ENCODE assay signal across 28 cellular contexts in the genomic region with DNA sequence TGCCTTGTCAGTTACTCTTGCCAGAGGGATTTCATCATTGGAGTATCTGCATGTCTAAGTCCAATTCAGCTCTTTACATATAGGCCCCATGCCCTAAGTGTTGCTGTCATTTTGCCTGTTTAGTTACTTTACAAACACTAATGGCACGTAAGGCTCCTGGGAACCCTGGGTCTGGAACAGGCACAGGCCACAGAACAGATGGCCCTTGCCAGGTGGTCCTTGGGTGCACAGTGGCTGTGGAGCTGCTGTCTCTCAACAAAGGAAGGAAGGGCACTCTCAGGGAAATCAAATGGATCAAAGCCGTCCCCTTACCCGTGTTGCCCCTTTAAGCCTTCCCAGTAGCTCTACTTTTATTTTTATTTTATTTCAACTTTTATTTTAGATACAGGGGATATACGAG. TPM values are rescaled to one million over a fixed set of nuclear protein-coding genes. Genes with fewer than 3 reads are reported as not detected.
A peak's percentile ranks its signal among the peaks of the same experiment; 100 is the strongest.
DNase-seq lines count a peak whose midpoint lies in the region; ATAC-seq and TF ChIP-seq lines count a peak whose summit lies in the region.
"Had no signal": no experiment of that assay in that cellular context is flagged by ENCODE, and none has a peak within 500 bp of the region (broad histone marks: within the 10 kb centered on the region; RNA-seq: fewer than 3 reads in every experiment).

No MANE protein-coding gene starts in this region.

- H3K36me3 Mint-ChIP-seq in activated CD4-positive, alpha-beta memory T cell treated with anti-CD3 and anti-CD28 coated beads, Interleukin-2, amount 10 ng/mL, durations not matched to agents 7 days and 5 days (ENCODE audit: low read depth): no peaks in the 10 kb centered on the region
- H3K36me3 Mint-ChIP-seq: activated naive CD8-positive, alpha-beta T cell had no signal

- H2AFZ ChIP-seq in HCT116 (ENCODE audit: low read depth, low read length, poor library complexity, severe bottlenecking): no peak overlapping the region

- peaks cover 2% of the 10 kb centered on the region for H3K27me3 Mint-ChIP-seq in activated CD4-positive, alpha-beta memory T cell treated with anti-CD3 and anti-CD28 coated beads, Interleukin-2, amount 10 ng/mL, durations not matched to agents 7 days and 5 days
- H3K27me3 Mint-ChIP-seq: naive B cell; progenitor cell of endocrine pancreas; stimulated activated naive B cell treated with anti-CD40 and anti-IgM and Interleukin-4, amounts not matched to agents 10 μg/mL and 1 μg/mL and 100 μg/mL, for 72 hours had no signal

- in situ Hi-C loops in brain microvascular endothelial cell (cut with HindIII; ENCODE audit: low pct_ligation_motif_present, low sequenced_read_pairs): no loop called here

- RAD21 ChIA-PET in HCT116 (lab: Charles Lee; ENCODE audit: low non-redundant PET in 1 of 2, low total read pairs in 2 of 2, uncharacterized antibody in 2 of 2, unreplicated experiment in 2 of 2): no interaction called here

- H3K9ac ChIP-seq in HCT116 (ENCODE audit: low read length): no peak overlapping the region

- intact Hi-C loops in HCT116 (cut with micrococcal nuclease): loop anchor here (5.0 kb wide), 1 partner anchor 127 kb away; no protein-coding TSS in a partner anchor

- H3K27me3 ChIP-seq in HCT116 (ENCODE audit: insufficient read depth, low read length): no peaks in the 10 kb centered on the region
- no peaks in the 10 kb centered on the region for H3K27me3 ChIP-seq in brain microvascular endothelial cell (replicated peaks)
- H3K27me3 ChIP-seq: cardiac muscle cell, gastrocnemius medialis, neutrophil had no signal

- DNase-seq in HCT116 (ENCODE audit: low read depth, low spot score) (no peak), NCI-H524 treated with DMSO at 0.1 percent for 48 hours (lab: John Stamatoyannopoulos, UW) (peak; percentile 87), brain microvascular endothelial cell (no peak), myocyte (ENCODE audit: low read depth) (peak; percentile 71), HK-2 (ENCODE audit: unreplicated experiment) (no peak)
- no peak for DNase-seq in activated CD4-positive, alpha-beta memory T cell treated with anti-CD3 and anti-CD28 coated beads, Interleukin-2, amount 10 ng/mL, durations not matched to agents 7 days and 5 days
- DNase-seq: activated CD8-positive, alpha-beta memory T cell treated with anti-CD3 and anti-CD28 coated beads for 24 hours; activated effector memory CD4-positive, alpha-beta T cell treated with Interleukin-2 at 50 U/mL for 16 hours; anterior cingulate cortex; cortex of kidney; gastrocnemius medialis; hypothalamus; immature natural killer cell; left colon; naive B cell; NCI-H1436 treated with DMSO at 0.1 percent for 48 hours; NCI-H526 treated with DMSO at 0.1 percent for 48 hours; stimulated activated naive B cell treated with anti-CD40 and anti-IgM and Interleukin-4, amounts not matched to agents 10 μg/mL and 1 μg/mL and 100 μg/mL, for 72 hours had no signal

- H4K20me1 ChIP-seq in HCT116 (ENCODE audit: insufficient read depth): peaks cover 18% of the 10 kb centered on the region; the same call in 1 of the 2 replicates

- no peak for TF ChIP-seq RAD21 in HCT116 (IDR thresholded peaks at IDR 0.05; ENCODE audit: low read depth)

- no TSS peak for BruUV-seq in HCT116 (replicated peaks; lab: Mats Ljungman, UMichigan)

- H3K4me3 Mint-ChIP-seq in activated CD4-positive, alpha-beta memory T cell treated with anti-CD3 and anti-CD28 coated beads, Interleukin-2, amount 10 ng/mL, durations not matched to agents 7 days and 5 days: no peak overlapping the region
- H3K4me3 Mint-ChIP-seq: activated naive CD8-positive, alpha-beta T cell; immature natural killer cell; naive B cell; stimulated activated naive B cell treated with anti-CD40 and anti-IgM and Interleukin-4, amounts not matched to agents 10 μg/mL and 1 μg/mL and 100 μg/mL, for 72 hours; T-helper 1 cell treated with Interleukin-12 subunit alpha and Interleukin-12 subunit beta and Interleukin-4 antibody, amounts not matched to agents 30 μg/mL and 1 μg/mL, for 36 hours had no signal

- H3K4me1 Mint-ChIP-seq in activated CD4-positive, alpha-beta memory T cell treated with anti-CD3 and anti-CD28 coated beads, Interleukin-2, amount 10 ng/mL, durations not matched to agents 7 days and 5 days: peaks cover 4% of the 10 kb centered on the region

- POLR2A ChIA-PET in HCT116 (lab: Charles Lee): no interaction called here
- POLR2A ChIA-PET in activated CD4-positive, alpha-beta memory T cell treated with anti-CD3 and anti-CD28 coated beads, Interleukin-2, amount 10 ng/mL, durations not matched to agents 7 days and 5 days (lab: Charles Lee): no interaction called here

- no peak for TF ChIP-seq POLR2A in HCT116 (IDR thresholded peaks at IDR 0.05; ENCODE audit: borderline replicate concordance, extremely low read depth, insufficient read depth, insufficient read length)

- H3K9me3 Mint-ChIP-seq in activated CD4-positive, alpha-beta memory T cell treated with anti-CD3 and anti-CD28 coated beads, Interleukin-2, amount 10 ng/mL, durations not matched to agents 7 days and 5 days: peaks cover 3% of the 10 kb centered on the region
- H3K9me3 Mint-ChIP-seq: immature natural killer cell; T-helper 1 cell treated with Interleukin-12 subunit alpha and Interleukin-12 subunit beta and Interleukin-4 antibody, amounts not matched to agents 30 μg/mL and 1 μg/mL, for 36 hours had no signal

- H3K36me3 ChIP-seq in HCT116 (ENCODE audit: control insufficient read depth in 1 of 2, insufficient read depth in 2 of 2, low read length in 2 of 2): peaks cover 0 to 14% of the 10 kb centered on the region in 2 experiments; a peak in 1 of 4 replicates
- peaks cover 15% of the 10 kb centered on the region for H3K36me3 ChIP-seq in brain microvascular endothelial cell (replicated peaks)
- H3K36me3 ChIP-seq: cardiac muscle cell, gastrocnemius medialis, neutrophil had no signal

- H3K9me2 ChIP-seq in HCT116 (ENCODE audit: insufficient read depth): no peaks in the 10 kb centered on the region

- peaks cover 5 to 10% of the 10 kb centered on the region in 2 experiments; a peak in 1 of 4 replicates for H3K9me3 ChIP-seq in HCT116 (ENCODE audit: control insufficient read depth in 1 of 2, insufficient read depth in 1 of 2, low read depth in 1 of 2, low read length in 2 of 2)
- H3K9me3 ChIP-seq: gastrocnemius medialis, neutrophil had no signal

- peaks cover 99% of the 10 kb centered on the region for H3K79me2 ChIP-seq in HCT116 (ENCODE audit: insufficient read depth, low read length)

- H3K4me3 ChIP-seq in HCT116 (replicated peaks in 1 of 2; ENCODE audit: low read depth in 1 of 2, low read length in 2 of 2) (no peak overlapping the region), brain microvascular endothelial cell (ENCODE audit: low read depth, low read length) (no peak overlapping the region)
- H3K4me3 ChIP-seq: cardiac muscle cell, gastrocnemius medialis, GM12878, SK-N-MC had no signal

- peak overlapping the region; percentile 70 for H3K4me2 ChIP-seq in HCT116 (ENCODE audit: low read length)

- TF ChIP-seq CTCF in HCT116 (IDR thresholded peaks at IDR 0.05 in 2 of 3, conservative IDR thresholded peaks at IDR 0.05 in 1 of 3; ENCODE audit: borderline replicate concordance in 1 of 3, insufficient read depth in 1 of 3, low read depth in 2 of 3, low read length in 2 of 3) (no peak), brain microvascular endothelial cell (IDR thresholded peaks at IDR 0.05; ENCODE audit: low read depth, low read length, missing control alignments) (no peak)

- ATAC-seq in HCT116 (no peak), GM19324 (IDR thresholded peaks at IDR 0.05; ENCODE audit: low FRiP score, unreplicated experiment) (no peak), GM19397 (IDR thresholded peaks at IDR 0.05; ENCODE audit: unreplicated experiment) (no peak)
- ATAC-seq: gastrocnemius medialis, GM12878, left colon, sciatic nerve had no signal

- H3K4me1 ChIP-seq in HCT116 (ENCODE audit: control insufficient read depth in 1 of 2, insufficient read depth in 2 of 2, low read length in 2 of 2): peaks cover 56 to 73% of the 10 kb centered on the region in 2 experiments

- H3K27ac ChIP-seq in HCT116 (ENCODE audit: low read depth, low read length): peak overlapping the region; percentile 70
- peak overlapping the region; percentile 91 for H3K27ac ChIP-seq in brain microvascular endothelial cell
- H3K27ac ChIP-seq: cardiac muscle cell, gastrocnemius medialis, neutrophil, SK-N-MC had no signal

- no peak overlapping the region for H3K27ac Mint-ChIP-seq in activated CD4-positive, alpha-beta memory T cell treated with anti-CD3 and anti-CD28 coated beads, Interleukin-2, amount 10 ng/mL, durations not matched to agents 7 days and 5 days
- H3K27ac Mint-ChIP-seq: activated naive CD8-positive, alpha-beta T cell; immature natural killer cell; T-helper 1 cell treated with Interleukin-12 subunit alpha and Interleukin-12 subunit beta and Interleukin-4 antibody, amounts not matched to agents 30 μg/mL and 1 μg/mL, for 36 hours had no signal

- CTCF ChIA-PET in HCT116 (lab: Charles Lee): no interaction called here
- CTCF ChIA-PET in activated CD4-positive, alpha-beta memory T cell treated with anti-CD3 and anti-CD28 coated beads, Interleukin-2, amount 10 ng/mL, durations not matched to agents 7 days and 5 days (lab: Charles Lee): no interaction called here

TF ChIP-seq in HCT116, 20 proteins besides CTCF, POLR2A, EP300 and RAD21 (continues in another document):
- TF ChIP-seq CBX3 (IDR thresholded peaks at IDR 0.05; ENCODE audit: low read depth): no peak

RNA-seq across cellular contexts. Expression of gene TRIO, which starts 21.6 kb away (rescaled TPM):
- 68.4 TPM for total RNA-seq in HCT116 (2021; ENCODE audit: unreplicated experiment)
- polyA plus RNA-seq in HCT116 (2012): 31.0 and 40.5 TPM in 2 replicates
- 122 and 126 TPM in 2 replicates for total RNA-seq in myocyte
- 126 TPM for polyA plus RNA-seq in myocyte (2012)
- 1 to 10 TPM; 8.1 to 8.3 TPM for total RNA-seq in activated CD4-positive, alpha-beta memory T cell treated with anti-CD3 and anti-CD28 coated beads, Interleukin-2, amount 10 ng/mL, durations not matched to agents 7 days and 5 days

Comparison
In these comparisons a context has a peak if more than half of its experiments do, and no peak if none do; other contexts are left out.
1. DNase-seq: peak in NCI-H524 treated with DMSO at 0.1 percent for 48 hours (single experiment) and myocyte (single experiment); none in HCT116 (single experiment), brain microvascular endothelial cell (single experiment), activated CD4-positive, alpha-beta memory T cell treated with anti-CD3 and anti-CD28 coated beads, Interleukin-2, amount 10 ng/mL, durations not matched to agents 7 days and 5 days (single experiment) and HK-2 (single experiment).